ENCODE assay signal across 25 cellular contexts in genomic region chr17:53633856-53634255, GRCh38.
"Had no signal": no experiment of that assay in that cellular context is flagged by ENCODE, and none has a peak within 500 bp of the region (broad histone marks: within the 10 kb centered on the region; RNA-seq: fewer than 3 reads in every experiment).

No MANE protein-coding gene starts in this region.

- H3K27ac Mint-ChIP-seq: naive thymus-derived CD4-positive, alpha-beta T cell; natural killer cell treated with Interleukin-12 subunit alpha and Interleukin-12 subunit beta and Interleukin-15 and Interleukin-18, amount 100 ng/mL, for 72 hours; progenitor cell of endocrine pancreas; stimulated activated memory B cell treated with anti-CD40 and anti-IgM and Interleukin-4, amounts not matched to agents 10 μg/mL and 1 μg/mL and 100 μg/mL, for 72 hours had no signal

- ATAC-seq: heart left ventricle; mucosa of descending colon; naive thymus-derived CD4-positive, alpha-beta T cell; natural killer cell treated with Interleukin-12 subunit alpha and Interleukin-12 subunit beta and Interleukin-15 and Interleukin-18, amount 100 ng/mL, for 72 hours; right lobe of liver; stimulated activated memory B cell treated with anti-CD40 and anti-IgM and Interleukin-4, amounts not matched to agents 10 μg/mL and 1 μg/mL and 100 μg/mL, for 72 hours; stimulated activated naive CD8-positive, alpha-beta T cell treated with anti-CD3 and anti-CD28 coated beads, Interleukin-15, Interleukin-2, amounts not matched to agents 100 U/mL and 50 U/mL, for 24 hours; upper lobe of right lung had no signal

- H3K27ac ChIP-seq: heart left ventricle, left ventricle myocardium inferior, ovary, right atrium auricular region, right lobe of liver, skin epidermis, spleen, stomach, suprapubic skin, thoracic aorta, tibial artery, upper lobe of right lung had no signal

- H3K9me3 ChIP-seq: heart left ventricle, left ventricle myocardium inferior, ovary, right atrium auricular region, right lobe of liver, stomach, suprapubic skin, thoracic aorta, tibial artery, upper lobe of right lung had no signal

- DNase-seq: heart left ventricle; hypothalamus; islet precursor cell; left ventricle myocardium inferior; midbrain; mucosa of descending colon; naive thymus-derived CD4-positive, alpha-beta T cell; ovary; right lobe of liver; spleen; stimulated activated CD4-positive, alpha-beta T cell treated with anti-CD3 and anti-CD28 coated beads, Interleukin-4, amount 100 ng/mL, for 4 hours; stimulated activated CD8-positive, alpha-beta memory T cell treated with anti-CD3 and anti-CD28 coated beads, Interleukin-4, amount 100 ng/mL, for 48 hours; stimulated activated naive CD8-positive, alpha-beta T cell treated with anti-CD3 and anti-CD28 coated beads, Interleukin-15, Interleukin-2, amounts not matched to agents 100 U/mL and 50 U/mL, for 24 hours; stomach; tibial artery; trophoblast cell; upper lobe of right lung had no signal

- H3K27me3 ChIP-seq: heart left ventricle, ovary, right atrium auricular region, right lobe of liver, spleen, stomach, suprapubic skin, tibial artery, upper lobe of right lung had no signal

- H3K27me3 Mint-ChIP-seq: naive thymus-derived CD4-positive, alpha-beta T cell; natural killer cell treated with Interleukin-12 subunit alpha and Interleukin-12 subunit beta and Interleukin-15 and Interleukin-18, amount 100 ng/mL, for 72 hours; progenitor cell of endocrine pancreas; stimulated activated memory B cell treated with anti-CD40 and anti-IgM and Interleukin-4, amounts not matched to agents 10 μg/mL and 1 μg/mL and 100 μg/mL, for 72 hours had no signal

- H3K36me3 ChIP-seq: heart left ventricle, left ventricle myocardium inferior, ovary, right atrium auricular region, right lobe of liver, spleen, stomach, suprapubic skin, thoracic aorta, tibial artery, upper lobe of right lung had no signal

- H3K36me3 Mint-ChIP-seq: naive thymus-derived CD4-positive, alpha-beta T cell; natural killer cell treated with Interleukin-12 subunit alpha and Interleukin-12 subunit beta and Interleukin-15 and Interleukin-18, amount 100 ng/mL, for 72 hours; stimulated activated memory B cell treated with anti-CD40 and anti-IgM and Interleukin-4, amounts not matched to agents 10 μg/mL and 1 μg/mL and 100 μg/mL, for 72 hours had no signal

- H3K4me3 Mint-ChIP-seq: naive thymus-derived CD4-positive, alpha-beta T cell; natural killer cell treated with Interleukin-12 subunit alpha and Interleukin-12 subunit beta and Interleukin-15 and Interleukin-18, amount 100 ng/mL, for 72 hours; stimulated activated memory B cell treated with anti-CD40 and anti-IgM and Interleukin-4, amounts not matched to agents 10 μg/mL and 1 μg/mL and 100 μg/mL, for 72 hours had no signal

- H3K4me1 Mint-ChIP-seq: naive thymus-derived CD4-positive, alpha-beta T cell; stimulated activated memory B cell treated with anti-CD40 and anti-IgM and Interleukin-4, amounts not matched to agents 10 μg/mL and 1 μg/mL and 100 μg/mL, for 72 hours had no signal

- H3K4me1 ChIP-seq: heart left ventricle, left ventricle myocardium inferior, right atrium auricular region, right lobe of liver, spleen, stomach, suprapubic skin, tibial artery, upper lobe of right lung had no signal

- H3K4me3 ChIP-seq: heart left ventricle, left ventricle myocardium inferior, lung, mucosa of descending colon, ovary, right atrium auricular region, right lobe of liver, skin epidermis, spleen, stomach, suprapubic skin, thoracic aorta, tibial artery, upper lobe of right lung had no signal
